1 cellular context compared by ENCODE assay signal in genomic region chr15:89358755-89359439, GRCh38.
TF ChIP-seq lines count a peak whose summit lies in the region.

No MANE protein-coding gene starts in this region.

TF ChIP-seq in HepG2, 621 proteins besides CTCF, POLR2A, EP300 and RAD21 (continued from another document and continues in another):
- TF ChIP-seq, protein P1, sequence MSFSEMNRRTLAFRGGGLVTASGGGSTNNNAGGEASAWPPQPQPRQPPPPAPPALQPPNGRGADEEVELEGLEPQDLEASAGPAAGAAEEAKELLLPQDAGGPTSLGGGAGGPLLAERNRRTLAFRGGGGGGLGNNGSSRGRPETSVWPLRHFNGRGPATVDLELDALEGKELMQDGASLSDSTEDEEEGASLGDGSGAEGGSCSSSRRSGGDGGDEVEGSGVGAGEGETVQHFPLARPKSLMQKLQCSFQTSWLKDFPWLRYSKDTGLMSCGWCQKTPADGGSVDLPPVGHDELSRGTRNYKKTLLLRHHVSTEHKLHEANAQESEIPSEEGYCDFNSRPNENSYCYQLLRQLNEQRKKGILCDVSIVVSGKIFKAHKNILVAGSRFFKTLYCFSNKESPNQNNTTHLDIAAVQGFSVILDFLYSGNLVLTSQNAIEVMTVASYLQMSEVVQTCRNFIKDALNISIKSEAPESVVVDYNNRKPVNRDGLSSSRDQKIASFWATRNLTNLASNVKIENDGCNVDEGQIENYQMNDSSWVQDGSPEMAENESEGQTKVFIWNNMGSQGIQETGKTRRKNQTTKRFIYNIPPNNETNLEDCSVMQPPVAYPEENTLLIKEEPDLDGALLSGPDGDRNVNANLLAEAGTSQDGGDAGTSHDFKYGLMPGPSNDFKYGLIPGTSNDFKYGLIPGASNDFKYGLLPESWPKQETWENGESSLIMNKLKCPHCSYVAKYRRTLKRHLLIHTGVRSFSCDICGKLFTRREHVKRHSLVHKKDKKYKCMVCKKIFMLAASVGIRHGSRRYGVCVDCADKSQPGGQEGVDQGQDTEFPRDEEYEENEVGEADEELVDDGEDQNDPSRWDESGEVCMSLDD (CRISPR knock-in tag; IDR thresholded peaks at IDR 0.05; ENCODE audit: borderline replicate concordance) = no peak
- no peak for TF ChIP-seq ATM (IDR thresholded peaks at IDR 0.05; ENCODE audit: borderline replicate concordance)
- no peak for TF ChIP-seq ZBTB7A (CRISPR knock-in tag; IDR thresholded peaks at IDR 0.05)
- TF ChIP-seq, protein P2, sequence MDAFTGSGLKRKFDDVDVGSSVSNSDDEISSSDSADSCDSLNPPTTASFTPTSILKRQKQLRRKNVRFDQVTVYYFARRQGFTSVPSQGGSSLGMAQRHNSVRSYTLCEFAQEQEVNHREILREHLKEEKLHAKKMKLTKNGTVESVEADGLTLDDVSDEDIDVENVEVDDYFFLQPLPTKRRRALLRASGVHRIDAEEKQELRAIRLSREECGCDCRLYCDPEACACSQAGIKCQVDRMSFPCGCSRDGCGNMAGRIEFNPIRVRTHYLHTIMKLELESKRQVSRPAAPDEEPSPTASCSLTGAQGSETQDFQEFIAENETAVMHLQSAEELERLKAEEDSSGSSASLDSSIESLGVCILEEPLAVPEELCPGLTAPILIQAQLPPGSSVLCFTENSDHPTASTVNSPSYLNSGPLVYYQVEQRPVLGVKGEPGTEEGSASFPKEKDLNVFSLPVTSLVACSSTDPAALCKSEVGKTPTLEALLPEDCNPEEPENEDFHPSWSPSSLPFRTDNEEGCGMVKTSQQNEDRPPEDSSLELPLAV (CRISPR knock-in tag; conservative IDR thresholded peaks at IDR 0.05; ENCODE audit: low read depth) = no peak
- no peak for TF ChIP-seq THAP8 (CRISPR knock-in tag; IDR thresholded peaks at IDR 0.05; ENCODE audit: borderline replicate concordance)
- no peak for TF ChIP-seq ZNF562 (CRISPR knock-in tag; IDR thresholded peaks at IDR 0.05; ENCODE audit: borderline replicate concordance)
- TF ChIP-seq HNRNPK (IDR thresholded peaks at IDR 0.05; ENCODE audit: low read depth, low read length, poor library complexity, severe bottlenecking) = no peak
- TF ChIP-seq ZNF441 (CRISPR knock-in tag; IDR thresholded peaks at IDR 0.05; ENCODE audit: borderline replicate concordance) = no peak
- TF ChIP-seq ZNF333 (CRISPR knock-in tag; IDR thresholded peaks at IDR 0.05; ENCODE audit: borderline replicate concordance) = peak; percentile 90; the same call in 1 of the 2 replicates
- TF ChIP-seq ATF7 (IDR thresholded peaks at IDR 0.05) = no peak
- TF ChIP-seq ATF7 (CRISPR knock-in tag; IDR thresholded peaks at IDR 0.05) = no peak
- no peak for TF ChIP-seq GLI4 (CRISPR knock-in tag; IDR thresholded peaks at IDR 0.05; ENCODE audit: borderline replicate concordance)
- TF ChIP-seq ZNF512B (CRISPR knock-in tag; IDR thresholded peaks at IDR 0.05; ENCODE audit: borderline replicate concordance) = 0 out of 2 replicates have a peak, but pooled peaks have one; percentile 28
- TF ChIP-seq ZNF75D (CRISPR knock-in tag; IDR thresholded peaks at IDR 0.05; ENCODE audit: borderline replicate concordance) = no peak
- TF ChIP-seq, protein P3, sequence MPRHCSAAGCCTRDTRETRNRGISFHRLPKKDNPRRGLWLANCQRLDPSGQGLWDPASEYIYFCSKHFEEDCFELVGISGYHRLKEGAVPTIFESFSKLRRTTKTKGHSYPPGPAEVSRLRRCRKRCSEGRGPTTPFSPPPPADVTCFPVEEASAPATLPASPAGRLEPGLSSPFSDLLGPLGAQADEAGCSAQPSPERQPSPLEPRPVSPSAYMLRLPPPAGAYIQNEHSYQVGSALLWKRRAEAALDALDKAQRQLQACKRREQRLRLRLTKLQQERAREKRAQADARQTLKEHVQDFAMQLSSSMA (CRISPR knock-in tag; IDR thresholded peaks at IDR 0.05) = no peak
- TF ChIP-seq PHF20 (CRISPR knock-in tag; IDR thresholded peaks at IDR 0.05) = no peak
- TF ChIP-seq SOX13 (IDR thresholded peaks at IDR 0.05) = no peak
- TF ChIP-seq SOX13 (CRISPR knock-in tag; conservative IDR thresholded peaks at IDR 0.05 in 1 of 2, IDR thresholded peaks at IDR 0.05 in 1 of 2) = no peak
- no peak for TF ChIP-seq ZNF235 (CRISPR knock-in tag; IDR thresholded peaks at IDR 0.05; ENCODE audit: borderline replicate concordance)
- TF ChIP-seq, protein P4, sequence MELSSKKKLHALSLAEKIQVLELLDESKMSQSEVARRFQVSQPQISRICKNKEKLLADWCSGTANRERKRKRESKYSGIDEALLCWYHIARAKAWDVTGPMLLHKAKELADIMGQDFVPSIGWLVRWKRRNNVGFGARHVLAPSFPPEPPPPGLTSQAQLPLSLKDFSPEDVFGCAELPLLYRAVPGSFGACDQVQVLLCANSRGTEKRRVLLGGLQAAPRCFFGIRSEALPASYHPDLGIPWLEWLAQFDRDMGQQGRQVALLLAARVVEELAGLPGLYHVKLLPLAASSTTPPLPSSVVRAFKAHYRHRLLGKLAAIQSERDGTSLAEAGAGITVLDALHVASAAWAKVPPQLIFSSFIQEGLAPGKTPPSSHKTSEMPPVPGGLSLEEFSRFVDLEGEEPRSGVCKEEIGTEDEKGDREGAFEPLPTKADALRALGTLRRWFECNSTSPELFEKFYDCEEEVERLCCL (CRISPR knock-in tag; IDR thresholded peaks at IDR 0.05; ENCODE audit: borderline replicate concordance) = no peak
- TF ChIP-seq, protein P5, sequence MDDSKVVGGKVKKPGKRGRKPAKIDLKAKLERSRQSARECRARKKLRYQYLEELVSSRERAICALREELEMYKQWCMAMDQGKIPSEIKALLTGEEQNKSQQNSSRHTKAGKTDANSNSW (CRISPR knock-in tag; IDR thresholded peaks at IDR 0.05; ENCODE audit: borderline replicate concordance) = no peak
- TF ChIP-seq ZBTB2 (CRISPR knock-in tag; IDR thresholded peaks at IDR 0.05; ENCODE audit: low read depth) = no peak
- TF ChIP-seq ZNF446 (CRISPR knock-in tag; IDR thresholded peaks at IDR 0.05) = no peak
- TF ChIP-seq, protein P6, sequence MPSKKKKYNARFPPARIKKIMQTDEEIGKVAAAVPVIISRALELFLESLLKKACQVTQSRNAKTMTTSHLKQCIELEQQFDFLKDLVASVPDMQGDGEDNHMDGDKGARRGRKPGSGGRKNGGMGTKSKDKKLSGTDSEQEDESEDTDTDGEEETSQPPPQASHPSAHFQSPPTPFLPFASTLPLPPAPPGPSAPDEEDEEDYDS (CRISPR knock-in tag; IDR thresholded peaks at IDR 0.05) = no peak
- TF ChIP-seq RFX5 (IDR thresholded peaks at IDR 0.05; ENCODE audit: low read depth, low read length) = no peak
- TF ChIP-seq, protein P7, sequence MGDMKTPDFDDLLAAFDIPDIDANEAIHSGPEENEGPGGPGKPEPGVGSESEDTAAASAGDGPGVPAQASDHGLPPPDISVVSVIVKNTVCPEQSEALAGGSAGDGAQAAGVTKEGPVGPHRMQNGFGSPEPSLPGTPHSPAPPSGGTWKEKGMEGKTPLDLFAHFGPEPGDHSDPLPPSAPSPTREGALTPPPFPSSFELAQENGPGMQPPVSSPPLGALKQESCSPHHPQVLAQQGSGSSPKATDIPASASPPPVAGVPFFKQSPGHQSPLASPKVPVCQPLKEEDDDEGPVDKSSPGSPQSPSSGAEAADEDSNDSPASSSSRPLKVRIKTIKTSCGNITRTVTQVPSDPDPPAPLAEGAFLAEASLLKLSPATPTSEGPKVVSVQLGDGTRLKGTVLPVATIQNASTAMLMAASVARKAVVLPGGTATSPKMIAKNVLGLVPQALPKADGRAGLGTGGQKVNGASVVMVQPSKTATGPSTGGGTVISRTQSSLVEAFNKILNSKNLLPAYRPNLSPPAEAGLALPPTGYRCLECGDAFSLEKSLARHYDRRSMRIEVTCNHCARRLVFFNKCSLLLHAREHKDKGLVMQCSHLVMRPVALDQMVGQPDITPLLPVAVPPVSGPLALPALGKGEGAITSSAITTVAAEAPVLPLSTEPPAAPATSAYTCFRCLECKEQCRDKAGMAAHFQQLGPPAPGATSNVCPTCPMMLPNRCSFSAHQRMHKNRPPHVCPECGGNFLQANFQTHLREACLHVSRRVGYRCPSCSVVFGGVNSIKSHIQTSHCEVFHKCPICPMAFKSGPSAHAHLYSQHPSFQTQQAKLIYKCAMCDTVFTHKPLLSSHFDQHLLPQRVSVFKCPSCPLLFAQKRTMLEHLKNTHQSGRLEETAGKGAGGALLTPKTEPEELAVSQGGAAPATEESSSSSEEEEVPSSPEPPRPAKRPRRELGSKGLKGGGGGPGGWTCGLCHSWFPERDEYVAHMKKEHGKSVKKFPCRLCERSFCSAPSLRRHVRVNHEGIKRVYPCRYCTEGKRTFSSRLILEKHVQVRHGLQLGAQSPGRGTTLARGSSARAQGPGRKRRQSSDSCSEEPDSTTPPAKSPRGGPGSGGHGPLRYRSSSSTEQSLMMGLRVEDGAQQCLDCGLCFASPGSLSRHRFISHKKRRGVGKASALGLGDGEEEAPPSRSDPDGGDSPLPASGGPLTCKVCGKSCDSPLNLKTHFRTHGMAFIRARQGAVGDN (CRISPR knock-in tag; IDR thresholded peaks at IDR 0.05) = peak; percentile 78
- peak; percentile 50; the same call in 1 of the 2 replicates for TF ChIP-seq ZNF710 (CRISPR knock-in tag; IDR thresholded peaks at IDR 0.05; ENCODE audit: borderline replicate concordance)
- TF ChIP-seq, protein P8, sequence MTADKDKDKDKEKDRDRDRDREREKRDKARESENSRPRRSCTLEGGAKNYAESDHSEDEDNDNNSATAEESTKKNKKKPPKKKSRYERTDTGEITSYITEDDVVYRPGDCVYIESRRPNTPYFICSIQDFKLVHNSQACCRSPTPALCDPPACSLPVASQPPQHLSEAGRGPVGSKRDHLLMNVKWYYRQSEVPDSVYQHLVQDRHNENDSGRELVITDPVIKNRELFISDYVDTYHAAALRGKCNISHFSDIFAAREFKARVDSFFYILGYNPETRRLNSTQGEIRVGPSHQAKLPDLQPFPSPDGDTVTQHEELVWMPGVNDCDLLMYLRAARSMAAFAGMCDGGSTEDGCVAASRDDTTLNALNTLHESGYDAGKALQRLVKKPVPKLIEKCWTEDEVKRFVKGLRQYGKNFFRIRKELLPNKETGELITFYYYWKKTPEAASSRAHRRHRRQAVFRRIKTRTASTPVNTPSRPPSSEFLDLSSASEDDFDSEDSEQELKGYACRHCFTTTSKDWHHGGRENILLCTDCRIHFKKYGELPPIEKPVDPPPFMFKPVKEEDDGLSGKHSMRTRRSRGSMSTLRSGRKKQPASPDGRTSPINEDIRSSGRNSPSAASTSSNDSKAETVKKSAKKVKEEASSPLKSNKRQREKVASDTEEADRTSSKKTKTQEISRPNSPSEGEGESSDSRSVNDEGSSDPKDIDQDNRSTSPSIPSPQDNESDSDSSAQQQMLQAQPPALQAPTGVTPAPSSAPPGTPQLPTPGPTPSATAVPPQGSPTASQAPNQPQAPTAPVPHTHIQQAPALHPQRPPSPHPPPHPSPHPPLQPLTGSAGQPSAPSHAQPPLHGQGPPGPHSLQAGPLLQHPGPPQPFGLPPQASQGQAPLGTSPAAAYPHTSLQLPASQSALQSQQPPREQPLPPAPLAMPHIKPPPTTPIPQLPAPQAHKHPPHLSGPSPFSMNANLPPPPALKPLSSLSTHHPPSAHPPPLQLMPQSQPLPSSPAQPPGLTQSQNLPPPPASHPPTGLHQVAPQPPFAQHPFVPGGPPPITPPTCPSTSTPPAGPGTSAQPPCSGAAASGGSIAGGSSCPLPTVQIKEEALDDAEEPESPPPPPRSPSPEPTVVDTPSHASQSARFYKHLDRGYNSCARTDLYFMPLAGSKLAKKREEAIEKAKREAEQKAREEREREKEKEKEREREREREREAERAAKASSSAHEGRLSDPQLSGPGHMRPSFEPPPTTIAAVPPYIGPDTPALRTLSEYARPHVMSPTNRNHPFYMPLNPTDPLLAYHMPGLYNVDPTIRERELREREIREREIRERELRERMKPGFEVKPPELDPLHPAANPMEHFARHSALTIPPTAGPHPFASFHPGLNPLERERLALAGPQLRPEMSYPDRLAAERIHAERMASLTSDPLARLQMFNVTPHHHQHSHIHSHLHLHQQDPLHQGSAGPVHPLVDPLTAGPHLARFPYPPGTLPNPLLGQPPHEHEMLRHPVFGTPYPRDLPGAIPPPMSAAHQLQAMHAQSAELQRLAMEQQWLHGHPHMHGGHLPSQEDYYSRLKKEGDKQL (CRISPR knock-in tag; IDR thresholded peaks at IDR 0.05; ENCODE audit: low read depth) = no peak
